In the genomic region with DNA sequence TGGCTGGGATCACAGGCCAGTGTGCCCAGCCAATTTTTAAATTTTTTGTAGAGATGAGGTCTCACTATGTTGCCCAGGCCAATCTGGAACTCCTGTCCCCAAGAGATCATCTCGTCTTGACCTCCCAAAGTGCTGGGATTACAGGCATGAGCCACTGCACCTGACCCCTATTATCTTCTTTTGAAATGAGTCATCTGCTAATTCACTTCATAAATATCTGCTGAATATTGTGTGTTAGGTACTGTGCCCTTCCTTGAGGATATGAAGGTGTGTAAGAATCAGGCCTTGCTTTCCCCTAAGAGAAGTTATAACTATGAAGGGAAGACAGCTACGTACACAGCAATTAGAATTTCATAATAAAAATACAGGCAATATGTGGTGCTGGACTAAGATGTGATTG, we compare ENCODE assay signal across 17 cellular contexts. TPM values are rescaled to one million over a fixed set of nuclear protein-coding genes. Genes with fewer than 3 reads are reported as not detected.
DNase-seq lines count a peak whose midpoint lies in the region; ATAC-seq, FAIRE-seq and TF ChIP-seq lines count a peak whose summit lies in the region.
"Had no signal": no experiment of that assay in that cellular context is flagged by ENCODE, and none has a peak within 500 bp of the region (broad histone marks: within the 10 kb centered on the region; RNA-seq: fewer than 3 reads in every experiment).

No MANE protein-coding gene starts in this region.

- BruUV-seq in HCT116 (replicated peaks; lab: Mats Ljungman, UMichigan) (no TSS peak), HepG2 (replicated peaks; lab: Mats Ljungman, UMichigan) (no TSS peak)

- no peak overlapping the region for H3K27ac ChIP-seq in HCT116 (ENCODE audit: low read depth, low read length)
- no peak overlapping the region for H3K27ac ChIP-seq in HepG2 (ENCODE audit: extremely low read length, insufficient read depth, low read length)
- H3K27ac ChIP-seq in small intestine (ENCODE audit: low read depth in 1 of 2, low read length in 1 of 2) = no peak overlapping the region
- no peak overlapping the region for H3K27ac ChIP-seq in GM23338 (ENCODE audit: low read depth)
- H3K27ac ChIP-seq: C4-2B, KMS-11 had no signal

- H3K27me3 ChIP-seq in HCT116 (ENCODE audit: insufficient read depth, low read length) (no peaks in the 10 kb centered on the region), bronchial epithelial cell (ENCODE audit: control insufficient read depth, insufficient read depth, low read length) (no peaks in the 10 kb centered on the region), HepG2 (ENCODE audit: control insufficient read depth in 1 of 2, insufficient read depth in 2 of 2, low read length in 2 of 2) (no peaks in the 10 kb centered on the region), small intestine (ENCODE audit: control insufficient read depth in 2 of 2, insufficient read depth in 2 of 2, low read length in 2 of 2) (no peaks in the 10 kb centered on the region), GM23338 (ENCODE audit: insufficient read depth) (no peaks in the 10 kb centered on the region)
- H3K27me3 ChIP-seq: BE2C had no signal

- no peaks in the 10 kb centered on the region for H3F3A ChIP-seq in GM23338 (replicated peaks; ENCODE audit: low read depth)

- no peak for TF ChIP-seq CTCF in HCT116 (IDR thresholded peaks at IDR 0.05 in 2 of 3, conservative IDR thresholded peaks at IDR 0.05 in 1 of 3; ENCODE audit: borderline replicate concordance in 1 of 3, insufficient read depth in 1 of 3, low read depth in 2 of 3, low read length in 2 of 3)
- no peak for TF ChIP-seq CTCF in bronchial epithelial cell (IDR thresholded peaks at IDR 0.05; ENCODE audit: insufficient read depth, low read length, severe bottlenecking)
- TF ChIP-seq CTCF in HepG2 (CRISPR knock-in tag; IDR thresholded peaks at IDR 0.05) = no peak
- no peak for TF ChIP-seq CTCF in GM23338 (conservative IDR thresholded peaks at IDR 0.05; ENCODE audit: low read depth in 2 of 2)

- CTCF ChIA-PET in HCT116 (lab: Charles Lee) (no interaction called here), HepG2 (lab: Yijun Ruan, JAX; ENCODE audit: low intra/inter-chr PET ratio, low total read pairs) (no interaction called here)

- in situ Hi-C loops in HepG2 (cut with HindIII; ENCODE audit: extremely low pct_ligation_motif_present, low pct_unique_long_range_greater_than_20kb) = no loop called here

- H3K9me2 ChIP-seq in HCT116 (ENCODE audit: insufficient read depth) (no peaks in the 10 kb centered on the region), GM23338 (ENCODE audit: insufficient read depth) (no peaks in the 10 kb centered on the region)

- no peak overlapping the region for H3K27ac Mint-ChIP-seq in GM23338

- no peaks in the 10 kb centered on the region for H3K4me1 Mint-ChIP-seq in GM23338
- H3K4me1 Mint-ChIP-seq: H9 had no signal

- no peaks in the 10 kb centered on the region for H3K27me3 Mint-ChIP-seq in GM23338 (ENCODE audit: insufficient read depth, low read depth, poor library complexity)
- H3K27me3 Mint-ChIP-seq: CD4-positive, alpha-beta memory T cell had no signal

- no peak overlapping the region for H2AFZ ChIP-seq in HCT116 (ENCODE audit: low read depth, low read length, poor library complexity, severe bottlenecking)
- no peak overlapping the region for H2AFZ ChIP-seq in HepG2 (ENCODE audit: low read length)
- H2AFZ ChIP-seq in GM23338 = no peak overlapping the region

- whole genome bisulfite sequencing in HepG2 (ENCODE audit: low lambda C conversion rate) = 99% methylated on average over 2 of the region's 2 CpGs
- WGBS in small intestine, 3 donors = 52 to 77% (median 75%) methylated on average over 2 of the region's 2 CpGs

- no peak overlapping the region for H3K4me3 Mint-ChIP-seq in GM23338
- H3K4me3 Mint-ChIP-seq: CD4-positive, alpha-beta memory T cell; H9 had no signal

- H3K9ac ChIP-seq in HCT116 (ENCODE audit: low read length) (no peak overlapping the region), HepG2 (ENCODE audit: insufficient read depth, low read depth, low read length) (no peak overlapping the region)
- H3K9ac ChIP-seq: KMS-11 had no signal

- H3K4me2 ChIP-seq in HCT116 (ENCODE audit: low read length) = no peak overlapping the region
- no peak overlapping the region for H3K4me2 ChIP-seq in HepG2 (ENCODE audit: low read depth, low read length)
- H3K4me2 ChIP-seq in GM23338 = no peak overlapping the region
- H3K4me2 ChIP-seq: KMS-11 had no signal

- H3K9me3 ChIP-seq in HCT116 (ENCODE audit: control insufficient read depth in 1 of 2, insufficient read depth in 1 of 2, low read depth in 1 of 2, low read length in 2 of 2) = no peaks in the 10 kb centered on the region
- H3K9me3 ChIP-seq in HepG2 (ENCODE audit: low read length) = no peaks in the 10 kb centered on the region
- H3K9me3 ChIP-seq in small intestine (ENCODE audit: control insufficient read depth, low read depth) = no peaks in the 10 kb centered on the region
- H3K9me3 ChIP-seq: BE2C had no signal

- intact Hi-C loops in HCT116 (cut with micrococcal nuclease) = no loop called here
- intact Hi-C loops in HepG2 (cut with micrococcal nuclease; ENCODE audit: unreplicated experiment) = no loop called here
- intact Hi-C loops in posterior cingulate gyrus (cut with DNase I) = no loop called here

- FAIRE-seq in bronchial epithelial cell (lab: Jason Lieb, UNC) (no peak), HepG2 (lab: Jason Lieb, UNC) (no peak), small intestine (lab: Jason Lieb, UNC) (no peak)
- FAIRE-seq: D721Med had no signal

- no peaks in the 10 kb centered on the region for H3K9me3 Mint-ChIP-seq in GM23338
- H3K9me3 Mint-ChIP-seq: CD4-positive, alpha-beta memory T cell; H9 had no signal

- H3K4me3 ChIP-seq in HCT116 (replicated peaks in 1 of 2; ENCODE audit: low read depth in 1 of 2, low read length in 2 of 2) (no peak overlapping the region), bronchial epithelial cell (ENCODE audit: low read depth, low read length) (no peak overlapping the region), HepG2 (replicated peaks in 1 of 3; ENCODE audit: insufficient read depth in 1 of 3, low read depth in 2 of 3, low read length in 3 of 3) (no peak overlapping the region), small intestine (ENCODE audit: low read depth in 1 of 2, low read length in 2 of 2) (no peak overlapping the region), GM23338 (no peak overlapping the region)

- H3K4me1 ChIP-seq in HCT116 (ENCODE audit: control insufficient read depth in 1 of 2, insufficient read depth in 2 of 2, low read length in 2 of 2) (peaks cover 8 to 26% of the 10 kb centered on the region in 2 experiments), HepG2 (ENCODE audit: insufficient read depth, low read length) (peaks cover 48% of the 10 kb centered on the region), small intestine (ENCODE audit: control insufficient read depth in 2 of 2, insufficient read depth in 1 of 2, low read depth in 1 of 2, low read length in 1 of 2) (peaks cover 0 to under 1% of the 10 kb centered on the region in 2 donors), GM23338 (ENCODE audit: insufficient read depth) (no peaks in the 10 kb centered on the region)

- peaks cover 26% of the 10 kb centered on the region for H3K79me2 ChIP-seq in HCT116 (ENCODE audit: insufficient read depth, low read length)
- peaks cover 54% of the 10 kb centered on the region for H3K79me2 ChIP-seq in HepG2 (ENCODE audit: insufficient read depth, low read length)
- peaks cover 13% of the 10 kb centered on the region; the same call in 1 of the 2 replicates for H3K79me2 ChIP-seq in GM23338 (replicated peaks; ENCODE audit: insufficient read depth)

- TF ChIP-seq EP300 in HepG2 (IDR thresholded peaks at IDR 0.05; ENCODE audit: low read depth in 2 of 2, low read length in 2 of 2) (no peak), HepG2 (CRISPR knock-in tag; IDR thresholded peaks at IDR 0.05; ENCODE audit: borderline replicate concordance) (no peak)

- H3K36me3 ChIP-seq in HCT116 (ENCODE audit: control insufficient read depth in 1 of 2, insufficient read depth in 2 of 2, low read length in 2 of 2) = no peaks in the 10 kb centered on the region
- peaks cover 3% of the 10 kb centered on the region for H3K36me3 ChIP-seq in bronchial epithelial cell (ENCODE audit: control insufficient read depth, insufficient read depth, low read length)
- no peaks in the 10 kb centered on the region; a peak in 1 of 5 replicates for H3K36me3 ChIP-seq in HepG2 (replicated peaks in 1 of 2; ENCODE audit: control insufficient read depth in 1 of 2, insufficient read depth in 2 of 2, low read length in 2 of 2)
- H3K36me3 ChIP-seq in small intestine (ENCODE audit: control insufficient read depth in 2 of 2, insufficient read depth in 2 of 2, low read length in 2 of 2) = peaks cover 0 to 5% of the 10 kb centered on the region in 2 donors
- H3K36me3 ChIP-seq in GM23338 (ENCODE audit: insufficient read depth) = no peaks in the 10 kb centered on the region
- H3K36me3 ChIP-seq: BE2C had no signal

- POLR2A ChIA-PET in HCT116 (lab: Charles Lee) (no interaction called here), HepG2 (lab: Yijun Ruan, JAX) (no interaction called here)

- RAD21 ChIA-PET in HCT116 (lab: Charles Lee; ENCODE audit: low non-redundant PET in 1 of 2, low total read pairs in 2 of 2, uncharacterized antibody in 2 of 2, unreplicated experiment in 2 of 2) = no interaction called here

- ATAC-seq in HCT116 = no peak; the same call in 1 of the 2 replicates
- ATAC-seq in HepG2 = no peak
- ATAC-seq in GM18861 (IDR thresholded peaks at IDR 0.05; ENCODE audit: unreplicated experiment) = no peak
- no peak for ATAC-seq in GM23338

- no peaks in the 10 kb centered on the region for H3K36me3 Mint-ChIP-seq in GM23338 (ENCODE audit: low read depth)
- H3K36me3 Mint-ChIP-seq: CD4-positive, alpha-beta memory T cell had no signal

- H4K20me1 ChIP-seq in HCT116 (ENCODE audit: insufficient read depth) (no peaks in the 10 kb centered on the region), HepG2 (ENCODE audit: insufficient read depth, low read length) (no peaks in the 10 kb centered on the region; the same call in 1 of the 2 replicates), GM23338 (replicated peaks; ENCODE audit: insufficient read depth) (peaks cover 13% of the 10 kb centered on the region; the same call in 1 of the 2 replicates)

- TF ChIP-seq POLR2A in HCT116 (IDR thresholded peaks at IDR 0.05; ENCODE audit: borderline replicate concordance, extremely low read depth, insufficient read depth, insufficient read length) (no peak), HepG2 (IDR thresholded peaks at IDR 0.05; ENCODE audit: insufficient read depth in 1 of 2, low read depth in 2 of 2, low read length in 2 of 2) (no peak)

- no peak for TF ChIP-seq RAD21 in HCT116 (IDR thresholded peaks at IDR 0.05; ENCODE audit: low read depth)
- TF ChIP-seq RAD21 in HepG2 (CRISPR knock-in tag; IDR thresholded peaks at IDR 0.05) = no peak

- DNase-seq in HCT116 (ENCODE audit: low read depth, low spot score) (no peak), bronchial epithelial cell (ENCODE audit: low read depth) (peak; percentile 42), HepG2 (ENCODE audit: low spot score) (no peak), small intestine (peak; percentile 56), posterior cingulate gyrus (no peak), GM23338 (ENCODE audit: low spot score) (no peak)
- DNase-seq: ACHN; BE2C; CD4-positive, alpha-beta memory T cell; COR-L47; GF-D8; GOT3; H9 had no signal

RNA-seq across cellular contexts. Expression of a gene that starts 8.2 kb away (rescaled TPM):
- total RNA-seq in HCT116 (2021; ENCODE audit: unreplicated experiment) (24.4 TPM), bronchial epithelial cell (50.0 and 55.0 TPM in 2 replicates), HepG2 (2016; rRNA removed; fragmentation: Illumina TruSeq; extraction: Trizol) (30.8 and 44.2 TPM in 2 replicates)
- polyA plus RNA-seq in HCT116 (2012) = 17.5 and 17.9 TPM in 2 replicates
- 3.7 and 4.2 TPM in 2 replicates for total RNA-seq in HepG2 (2016; cell fraction: cytosol; rRNA removed; fragmentation: Illumina TruSeq; extraction: Trizol; ENCODE audit: low read depth)
- 27.2 and 45.7 TPM in 2 replicates for total RNA-seq in HepG2 (2016; cell fraction: insoluble cytoplasmic fraction; rRNA removed; fragmentation: Illumina TruSeq; extraction: Trizol)
- total RNA-seq in HepG2 (2016; cell fraction: membrane; rRNA removed; fragmentation: Illumina TruSeq; extraction: Trizol) = 9.6 and 11.5 TPM in 2 replicates
- total RNA-seq in HepG2 (2016; cell fraction: nucleus; rRNA removed; fragmentation: Illumina TruSeq; extraction: Trizol) = 61.1 and 74.3 TPM in 2 replicates
- polyA plus RNA-seq in HepG2 (2011; rRNA removed) (81.1 and 97.2 TPM in 2 replicates), small intestine (10 to 100 TPM; 11.4 to 24.8 (median 13.8) TPM), GM23338 (2016; fragmentation: Nextera tagmentation; extraction: Ambion mirVana) (2.0 and 2.2 TPM in 2 replicates)
- polyA plus RNA-seq in HepG2 (2011; cell fraction: cytosol; rRNA removed) = 56.4 and 83.6 TPM in 2 replicates
- 56.4 and 62.4 TPM in 2 replicates for polyA plus RNA-seq in HepG2 (2011; cell fraction: nucleus; rRNA removed)
- 69.4 and 78.7 TPM in 2 replicates for polyA plus RNA-seq in HepG2 (2012)
- polyA plus RNA-seq in HepG2 (2016; cell fraction: cytosol; fragmentation: Illumina TruSeq; extraction: Trizol; ENCODE audit: low read depth) = 1.8 and 2.0 TPM in 2 replicates
- polyA plus RNA-seq in HepG2 (2016; cell fraction: insoluble cytoplasmic fraction; fragmentation: Illumina TruSeq; extraction: Trizol; ENCODE audit: low read depth) = 14.7 and 16.4 TPM in 2 replicates
- 4.0 and 4.6 TPM in 2 replicates for polyA plus RNA-seq in HepG2 (2016; cell fraction: membrane; fragmentation: Illumina TruSeq; extraction: Trizol; ENCODE audit: low read depth)
- polyA plus RNA-seq in HepG2 (2016; cell fraction: nucleus; fragmentation: Illumina TruSeq; extraction: Trizol; ENCODE audit: insufficient read depth, low read depth) = 41.8 and 43.9 TPM in 2 replicates
- 12.4 and 245 TPM in 2 replicates for polyA minus RNA-seq in HepG2 (2011; rRNA and poly(A)+ RNA removed; ENCODE audit: low replicate concordance)
- 92.1 and 130 TPM in 2 replicates for polyA minus RNA-seq in HepG2 (2011; cell fraction: cytosol; rRNA and poly(A)+ RNA removed)
- 123 and 165 TPM in 2 replicates for polyA minus RNA-seq in HepG2 (2011; cell fraction: nucleus; rRNA and poly(A)+ RNA removed)
- total RNA-seq in GM23338 (2014; rRNA removed; shearing (Covaris generic)) = 14.7 and 18.3 TPM in 2 replicates

Comparison
In these comparisons a context has a peak if more than half of its experiments do, and no peak if none do; other contexts are left out.
1. DNase-seq: peak in bronchial epithelial cell (single experiment) and small intestine (single experiment); none in HCT116 (single experiment), HepG2 (single experiment), posterior cingulate gyrus (0 of 10) and GM23338 (single experiment).